8 cellular contexts compared by ENCODE assay signal in genomic region chr14:61280526-61281185, GRCh38. TPM values are rescaled to one million over a fixed set of nuclear protein-coding genes. Genes with fewer than 3 reads are reported as not detected.
DNase-seq lines count a peak whose midpoint lies in the region; ATAC-seq, FAIRE-seq and TF ChIP-seq lines count a peak whose summit lies in the region.

No MANE protein-coding gene starts in this region.

- peak overlapping the region; percentile 84 for H3K56ac ChIP-seq in H1 (replicated peaks; ENCODE audit: insufficient read length, low read depth, low read length)

- TF ChIP-seq POLR2A in H1 (IDR thresholded peaks at IDR 0.05; ENCODE audit: control extremely low read depth in 1 of 2, low read depth in 2 of 2, low read length in 2 of 2), result no peak

- no peak for TF ChIP-seq RAD21 in H1 (IDR thresholded peaks at IDR 0.05 in 1 of 2, conservative IDR thresholded peaks at IDR 0.05 in 1 of 2; ENCODE audit: low read depth in 2 of 2, low read length in 2 of 2)

- no peak overlapping the region for H3K14ac ChIP-seq in H1 (ENCODE audit: insufficient read length)

- H3K4me3 Mint-ChIP-seq in CD4-positive, alpha-beta T cell, result peak overlapping the region; percentile 96

- no peaks in the 10 kb centered on the region for H3K9me3 Mint-ChIP-seq in CD4-positive, alpha-beta T cell

- CTCF ChIA-PET in CD4-positive, alpha-beta T cell (lab: Charles Lee), result interaction anchor here (0.6 to 2.2 kb wide), 24 partner anchors 10 to 1032 kb away, joined by 3 to 9 read pairs (median 4); no protein-coding TSS in a partner anchor
- CTCF ChIA-PET in H1 (lab: Charles Lee; ENCODE audit: partially characterized antibody), result interaction anchor here (1.0 to 7.0 kb wide), 8 partner anchors 11 to 190 kb away, joined by 3 to 52 read pairs (median 3); no protein-coding TSS in a partner anchor
- CTCF ChIA-PET in OCI-LY7 (lab: Charles Lee; ENCODE audit: unreplicated experiment), result no interaction called here

- H4K91ac ChIP-seq in H1 (replicated peaks; ENCODE audit: insufficient read length, low read length), result no peak overlapping the region

- no peak overlapping the region for H3K4ac ChIP-seq in H1 (replicated peaks; ENCODE audit: insufficient read length, low read depth, low read length)

- H3K23me2 ChIP-seq in H1 (ENCODE audit: low read depth, low read length), result peaks cover 10% of the 10 kb centered on the region; the same call in 1 of the 2 replicates

- H3K36me3 ChIP-seq in H1 (ENCODE audit: control insufficient read depth in 2 of 4, insufficient read depth in 4 of 4, low read length in 3 of 4) (no peaks in the 10 kb centered on the region), mucosa of descending colon (ENCODE audit: low read depth) (no peaks in the 10 kb centered on the region), OCI-LY7 (ENCODE audit: insufficient read depth, low read length) (no peaks in the 10 kb centered on the region)

- H2BK120ac ChIP-seq in H1 (replicated peaks; ENCODE audit: low read depth, low read length), result no peak overlapping the region

- peak overlapping the region; percentile 7; the same call in 1 of the 2 replicates for H2BK12ac ChIP-seq in H1 (ENCODE audit: low read depth, low read length)

- H3K4me2 ChIP-seq in H1 (ENCODE audit: insufficient read depth in 1 of 2, low read depth in 2 of 2, low read length in 2 of 2) (peak overlapping the region; percentile 77 to 81), OCI-LY7 (ENCODE audit: low read length) (no peak overlapping the region)

- H3K79me2 ChIP-seq in H1 (ENCODE audit: control insufficient read depth in 1 of 2, insufficient read depth in 2 of 2, low read length in 2 of 2) (no peaks in the 10 kb centered on the region), OCI-LY7 (ENCODE audit: insufficient read depth, low read depth, low read length) (no peaks in the 10 kb centered on the region)

- peak; percentile 53 to 84 (median 78) for DNase-seq in CD4-positive, alpha-beta T cell
- DNase-seq in NCI-H1092 treated with DMSO at 0.1 percent for 48 hours (lab: John Stamatoyannopoulos, UW) (peak; percentile 82), H1 (ENCODE audit: low read depth in 1 of 2, low spot score in 2 of 2) (peak in 1 of 2 experiments; percentile 79), mucosa of descending colon (peak; percentile 82 to 87 (median 83)), OCI-LY7 (ENCODE audit: low spot score) (no peak)
- DNase-seq in activated CD8-positive, alpha-beta memory T cell treated with anti-CD3 and anti-CD28 coated beads for 1 hour (ENCODE audit: extremely low read depth in 1 of 2, low read depth in 1 of 2), result peak; percentile 55 to 72
- DNase-seq in stimulated activated CD8-positive, alpha-beta memory T cell treated with anti-CD3 and anti-CD28 coated beads, Interleukin-2, amount 100 ng/mL, for 1 hour (ENCODE audit: low read depth in 2 of 2), result peak; percentile 59 to 69

- no peak overlapping the region for H2AK5ac ChIP-seq in H1 (ENCODE audit: low read depth, low read length)

- peak overlapping the region; percentile 60 for H3K27ac ChIP-seq in CD4-positive, alpha-beta T cell (ENCODE audit: low read depth, low read length)
- H3K27ac ChIP-seq in H1 (ENCODE audit: low read depth, low read length) (no peak overlapping the region), OCI-LY7 (ENCODE audit: low read depth, low read length, poor library complexity, severe bottlenecking) (no peak overlapping the region)

- POLR2A ChIA-PET in CD4-positive, alpha-beta T cell (lab: Charles Lee), result interaction anchor here (0.6 to 2.6 kb wide), 34 partner anchors 8 to 1190 kb away, joined by 3 to 17 read pairs (median 4); partner anchors contain the start of genes DHRS7, HIF1A, PPM1A and SLC38A6
- POLR2A ChIA-PET in H1 (lab: Charles Lee; ENCODE audit: partially characterized antibody), result interaction anchor here (1.2 kb wide), 1 partner anchor 9 kb away, joined by 4 read pairs; no protein-coding TSS in a partner anchor
- POLR2A ChIA-PET in OCI-LY7 (lab: Charles Lee), result no interaction called here

- peak; percentile 84 for ATAC-seq in CD4-positive, alpha-beta T cell (ENCODE audit: poor library complexity)
- peak; percentile 80 for ATAC-seq in mucosa of descending colon
- no peak for ATAC-seq in GM19463 (IDR thresholded peaks at IDR 0.05; ENCODE audit: unreplicated experiment)

- no peak overlapping the region for H2BK20ac ChIP-seq in H1 (ENCODE audit: low read length)

- no peak for FAIRE-seq in H1 (lab: Jason Lieb, UNC)

- 0 out of 2 replicates have a peak overlapping the region, but pooled peaks have one; percentile 54 for H3K18ac ChIP-seq in H1 (ENCODE audit: extremely low read depth, low read length)

- H3K27ac Mint-ChIP-seq in CD4-positive, alpha-beta T cell, result peak overlapping the region; percentile 94

- H3K9ac ChIP-seq in H1 (replicated peaks in 1 of 4; ENCODE audit: extremely low read depth in 1 of 4, low read depth in 3 of 4, low read length in 3 of 4), result peak overlapping the region in 3 of 4 experiments; percentile 10 to 70 (median 27); a peak in 3 of 7 replicates

- no TSS peak for BruUV-seq in OCI-LY7 (replicated peaks; lab: Mats Ljungman, UMichigan)

- H4K5ac ChIP-seq in H1 (ENCODE audit: insufficient read length, low read depth, low read length), result no peak overlapping the region

- TF ChIP-seq CTCF in CD4-positive, alpha-beta T cell (IDR thresholded peaks at IDR 0.05), result peak; percentile 74
- TF ChIP-seq CTCF in H1 (IDR thresholded peaks at IDR 0.05; ENCODE audit: control extremely low read depth in 1 of 3, insufficient read depth in 1 of 3, low read depth in 1 of 3, low read length in 3 of 3) (peak; percentile 26 to 43 (median 31)), mucosa of descending colon (IDR thresholded peaks at IDR 0.05) (peak; percentile 48), OCI-LY7 (conservative IDR thresholded peaks at IDR 0.05; ENCODE audit: low read length) (no peak)

- peak overlapping the region; percentile 75; the same call in 1 of the 2 replicates for H2BK5ac ChIP-seq in H1 (ENCODE audit: low read depth, low read length)

- intact Hi-C loops in CD4-positive, alpha-beta T cell (cut with DNase I, micrococcal nuclease), result no loop called here
- intact Hi-C loops in mucosa of descending colon (cut with DNase I, micrococcal nuclease) (no loop called here), OCI-LY7 (cut with micrococcal nuclease; ENCODE audit: unreplicated experiment) (no loop called here)

- peak overlapping the region; percentile 90; the same call in 1 of the 2 replicates for H2BK15ac ChIP-seq in H1 (ENCODE audit: low read length)

- H3K23ac ChIP-seq in H1 (ENCODE audit: insufficient read length), result no peak overlapping the region

- H4K8ac ChIP-seq in H1 (ENCODE audit: extremely low read depth, insufficient read depth, low read length), result peak overlapping the region; percentile 92

- H3K4me1 ChIP-seq in H1 (replicated peaks in 1 of 4; ENCODE audit: control insufficient read depth in 3 of 4, insufficient read depth in 4 of 4, low read length in 3 of 4), result peaks cover 0 to 4% (median 1%) of the 10 kb centered on the region in 4 experiments; a peak in 3 of 7 replicates
- H3K4me1 ChIP-seq in mucosa of descending colon (ENCODE audit: low read depth), result peaks cover 6% of the 10 kb centered on the region
- no peaks in the 10 kb centered on the region for H3K4me1 ChIP-seq in OCI-LY7 (ENCODE audit: insufficient read depth, low read length, poor library complexity, severe bottlenecking)

- peaks cover 6% of the 10 kb centered on the region for H3K36me3 Mint-ChIP-seq in CD4-positive, alpha-beta T cell (ENCODE audit: low read depth)

- H4K20me1 ChIP-seq in H1 (replicated peaks in 1 of 2; ENCODE audit: control insufficient read depth in 1 of 2, insufficient read depth in 2 of 2, low read length in 2 of 2) (peaks cover 2 to 5% of the 10 kb centered on the region in 2 experiments), OCI-LY7 (ENCODE audit: insufficient read depth, low read length) (no peaks in the 10 kb centered on the region)

- no peaks in the 10 kb centered on the region for H3K27me3 ChIP-seq in CD4-positive, alpha-beta T cell (ENCODE audit: control insufficient read depth, insufficient read depth, low read length)
- peaks cover 11 to 22% (median 19%) of the 10 kb centered on the region in 4 experiments; a peak in 6 of 7 replicates for H3K27me3 ChIP-seq in H1 (replicated peaks in 1 of 4; ENCODE audit: control insufficient read depth in 3 of 4, extremely low read depth in 1 of 4, insufficient read depth in 3 of 4, low read length in 3 of 4)

- H3K9me2 ChIP-seq in OCI-LY7 (ENCODE audit: insufficient read depth, low read length), result no peaks in the 10 kb centered on the region

- H2AFZ ChIP-seq in H1 (ENCODE audit: low read length) (peak overlapping the region; percentile 67; the same call in 1 of the 2 replicates), OCI-LY7 (ENCODE audit: low read length) (no peak overlapping the region)

- no peaks in the 10 kb centered on the region for H3K27me3 Mint-ChIP-seq in CD4-positive, alpha-beta T cell

- H3K4me3 ChIP-seq in H1 (ENCODE audit: extremely low read depth in 1 of 4, insufficient read depth in 2 of 4, low read depth in 3 of 4, low read length in 4 of 4) (peak overlapping the region; percentile 59 to 74 (median 62)), mucosa of descending colon (peak overlapping the region; percentile 59), OCI-LY7 (ENCODE audit: low read depth, low read length, poor library complexity, severe bottlenecking) (no peak overlapping the region)

- H3K79me1 ChIP-seq in H1 (ENCODE audit: low read depth, low read length), result no peaks in the 10 kb centered on the region

- no peaks in the 10 kb centered on the region for H3K9me3 ChIP-seq in CD4-positive, alpha-beta T cell (ENCODE audit: control insufficient read depth, low read length)
- H3K9me3 ChIP-seq in H1 (ENCODE audit: insufficient read depth in 2 of 2, low read depth in 1 of 2, low read length in 1 of 2) (no peaks in the 10 kb centered on the region), mucosa of descending colon (no peaks in the 10 kb centered on the region), OCI-LY7 (ENCODE audit: low read length) (no peaks in the 10 kb centered on the region)

- WGBS in H1 (ENCODE audit: extremely low coverage in 1 of 2, insufficient coverage in 1 of 2, insufficient read length in 1 of 2, insufficient replicate concordance in 2 of 2, low coverage in 1 of 2, low lambda C conversion rate in 2 of 2, missing lambda C conversion rate in 1 of 2), 2 experiments, result 3% methylated on average over 60 of the region's 81 CpGs; no CpG with 5 or more reads in 1 of the 2 experiments

- TF ChIP-seq EP300 in H1 (IDR thresholded peaks at IDR 0.05; ENCODE audit: borderline replicate concordance in 1 of 2, low read depth in 2 of 2, low read length in 2 of 2), result no peak

- H3K4me1 Mint-ChIP-seq in CD4-positive, alpha-beta T cell (ENCODE audit: low read depth), result peaks cover 28% of the 10 kb centered on the region

RNA-seq across cellular contexts. Expression of gene TMEM30B, which starts 0.5 kb away (rescaled TPM):
- 1 to 10 TPM; 8.9 to 9.1 TPM for total RNA-seq in CD4-positive, alpha-beta T cell
- total RNA-seq in H1 (2021; fragmentation: NEBNext Ultra II Directional; extraction: Animal tissue kit (Norgen Biotek cat#: 25700)), result 11.0 and 11.2 TPM in 2 replicates
- 18.7 and 27.3 TPM in 2 replicates for polyA plus RNA-seq in H1 (2011; rRNA removed)
- polyA plus RNA-seq in H1 (2011; cell fraction: cytosol; rRNA removed), result 12.9 TPM
- polyA plus RNA-seq in H1 (2011; cell fraction: nucleus; rRNA removed), result 11.5 TPM
- 8.2 to 13.0 TPM (median 9.7 TPM) in 4 replicates for polyA plus RNA-seq in H1 (2012, experiment 1 of 2)
- 2.9 TPM for polyA plus RNA-seq in H1 (2012, experiment 2 of 2)
- 15.9 TPM for polyA plus RNA-seq in H1 (2013, experiment 1 of 2)
- 17.2 TPM for polyA plus RNA-seq in H1 (2013, experiment 2 of 2)
- polyA minus RNA-seq in H1 (2011; rRNA and poly(A)+ RNA removed), result 3.5 and 7.7 TPM in 2 replicates
- polyA minus RNA-seq in H1 (2011; cell fraction: cytosol; rRNA and poly(A)+ RNA removed), result 13.5 TPM
- polyA minus RNA-seq in H1 (2011; cell fraction: nucleus; rRNA and poly(A)+ RNA removed), result 11.6 TPM
- 10 to 100 TPM; 26.2 to 83.8 (median 54.1) TPM for total RNA-seq in mucosa of descending colon
- total RNA-seq in OCI-LY7 (2014; rRNA removed; shearing (Covaris generic)), result not detected in 2 replicates
- total RNA-seq in OCI-LY7 (2022), result not detected in 2 replicates

RNA-seq across cellular contexts. Expression of gene PRKCH, which starts 40.7 kb away (rescaled TPM):
- 100 to 1,000 TPM; 378 to 385 TPM for total RNA-seq in CD4-positive, alpha-beta T cell
- 5.2 and 6.4 TPM in 2 replicates for total RNA-seq in H1 (2021; fragmentation: NEBNext Ultra II Directional; extraction: Animal tissue kit (Norgen Biotek cat#: 25700))
- 7.0 and 8.9 TPM in 2 replicates for polyA plus RNA-seq in H1 (2011; rRNA removed)
- polyA plus RNA-seq in H1 (2011; cell fraction: cytosol; rRNA removed), result 7.5 TPM
- polyA plus RNA-seq in H1 (2011; cell fraction: nucleus; rRNA removed), result 11.9 TPM
- polyA plus RNA-seq in H1 (2012, experiment 1 of 2), result 4.0 to 7.5 TPM (median 5.5 TPM) in 4 replicates
- polyA plus RNA-seq in H1 (2012, experiment 2 of 2), result 0.93 TPM
- polyA plus RNA-seq in H1 (2013, experiment 1 of 2), result 5.1 TPM
- 5.2 TPM for polyA plus RNA-seq in H1 (2013, experiment 2 of 2)
- 21.9 and 23.9 TPM in 2 replicates for polyA minus RNA-seq in H1 (2011; rRNA and poly(A)+ RNA removed)
- polyA minus RNA-seq in H1 (2011; cell fraction: cytosol; rRNA and poly(A)+ RNA removed), result 16.1 TPM
- 17.3 TPM for polyA minus RNA-seq in H1 (2011; cell fraction: nucleus; rRNA and poly(A)+ RNA removed)
- total RNA-seq in mucosa of descending colon (10 to 100 TPM; 12.3 to 15.4 (median 14.8) TPM), OCI-LY7 (2022) (0.42 and 2.3 TPM in 2 replicates)
- 0.72 and 0.85 TPM in 2 replicates for total RNA-seq in OCI-LY7 (2014; rRNA removed; shearing (Covaris generic))

Comparison
In these comparisons a context has a peak if more than half of its experiments do, and no peak if none do; other contexts are left out.
1. RNA of gene TMEM30B, which starts 0.5 kb away (total RNA-seq): 26.2 to 83.8 TPM in mucosa of descending colon, 11.0 to 11.2 TPM in H1 and 8.9 to 9.1 TPM in CD4-positive, alpha-beta T cell; not detected in OCI-LY7; every median in the first group is over 4 times any median in the second.
2. RNA of gene PRKCH, which starts 40.7 kb away (total RNA-seq): 378 to 385 TPM in CD4-positive, alpha-beta T cell; 12.3 to 15.4 TPM in mucosa of descending colon, 5.2 to 6.4 TPM in H1 and 0.42 to 2.3 TPM in OCI-LY7; every median in the first group is over 10 times any median in the second.